1 cellular context compared by ENCODE assay signal in genomic region chr1:71046891-71047634, GRCh38.
TF ChIP-seq lines count a peak whose summit lies in the region.

No MANE protein-coding gene starts in this region.

TF ChIP-seq in WTC11, 78 proteins besides CTCF, POLR2A, EP300 and RAD21 (continued from another document and continues in another):
- TF ChIP-seq SOX15 (CRISPR knock-in tag; IDR thresholded peaks at IDR 0.05) (no peak), USF1 (CRISPR knock-in tag; IDR thresholded peaks at IDR 0.05) (no peak), ZBTB21 (CRISPR knock-in tag; IDR thresholded peaks at IDR 0.05; ENCODE audit: borderline replicate concordance) (no peak), ZNF121 (CRISPR knock-in tag; IDR thresholded peaks at IDR 0.05) (no peak), GABPB1 (CRISPR knock-in tag; IDR thresholded peaks at IDR 0.05) (no peak), CREB1 (CRISPR knock-in tag; IDR thresholded peaks at IDR 0.05) (no peak), GRHL2 (CRISPR knock-in tag; IDR thresholded peaks at IDR 0.05; ENCODE audit: insufficient replicate concordance, severe bottlenecking) (no peak), ZNF232 (CRISPR knock-in tag; IDR thresholded peaks at IDR 0.05) (peak; percentile 19; the same call in 1 of the 2 replicates), GTF2I (CRISPR knock-in tag; conservative IDR thresholded peaks at IDR 0.05) (no peak), ZNF396 (CRISPR knock-in tag; IDR thresholded peaks at IDR 0.05; ENCODE audit: borderline replicate concordance) (no peak), ATF6 (CRISPR knock-in tag; IDR thresholded peaks at IDR 0.05) (no peak), RORB (CRISPR knock-in tag; IDR thresholded peaks at IDR 0.05) (no peak), ZNF219 (CRISPR knock-in tag; IDR thresholded peaks at IDR 0.05; ENCODE audit: borderline replicate concordance) (0 out of 2 replicates have a peak, but pooled peaks have one; percentile 71), MAX (CRISPR knock-in tag; IDR thresholded peaks at IDR 0.05) (peak; percentile 89), TEAD4 (CRISPR knock-in tag; IDR thresholded peaks at IDR 0.05) (no peak), SMAD3 (CRISPR knock-in tag; IDR thresholded peaks at IDR 0.05; ENCODE audit: borderline replicate concordance) (no peak), KAT7 (CRISPR knock-in tag; IDR thresholded peaks at IDR 0.05; ENCODE audit: borderline replicate concordance) (no peak), ZNF423 (CRISPR knock-in tag; IDR thresholded peaks at IDR 0.05) (0 out of 2 replicates have a peak, but pooled peaks have one; percentile 11), MXD4 (CRISPR knock-in tag; IDR thresholded peaks at IDR 0.05; ENCODE audit: borderline replicate concordance) (no peak), NR3C1 (CRISPR knock-in tag; conservative IDR thresholded peaks at IDR 0.05; ENCODE audit: low read depth) (no peak), AR (CRISPR knock-in tag; IDR thresholded peaks at IDR 0.05) (no peak), JUN (CRISPR knock-in tag; IDR thresholded peaks at IDR 0.05) (peak; percentile 40; the same call in 1 of the 2 replicates), SMAD4 (CRISPR knock-in tag; IDR thresholded peaks at IDR 0.05) (no peak), ETV6 (CRISPR knock-in tag; IDR thresholded peaks at IDR 0.05) (no peak), TEAD1 (CRISPR knock-in tag; IDR thresholded peaks at IDR 0.05) (peak; percentile 12; the same call in 1 of the 2 replicates), NFE2L1 (CRISPR knock-in tag; IDR thresholded peaks at IDR 0.05) (peak; percentile 78; the same call in 1 of the 2 replicates), ZNF317 (CRISPR knock-in tag; IDR thresholded peaks at IDR 0.05; ENCODE audit: borderline replicate concordance, low read depth) (no peak), FOXP4 (CRISPR knock-in tag; IDR thresholded peaks at IDR 0.05) (peak; percentile 25; the same call in 1 of the 2 replicates)
- TF ChIP-seq, protein P1, sequence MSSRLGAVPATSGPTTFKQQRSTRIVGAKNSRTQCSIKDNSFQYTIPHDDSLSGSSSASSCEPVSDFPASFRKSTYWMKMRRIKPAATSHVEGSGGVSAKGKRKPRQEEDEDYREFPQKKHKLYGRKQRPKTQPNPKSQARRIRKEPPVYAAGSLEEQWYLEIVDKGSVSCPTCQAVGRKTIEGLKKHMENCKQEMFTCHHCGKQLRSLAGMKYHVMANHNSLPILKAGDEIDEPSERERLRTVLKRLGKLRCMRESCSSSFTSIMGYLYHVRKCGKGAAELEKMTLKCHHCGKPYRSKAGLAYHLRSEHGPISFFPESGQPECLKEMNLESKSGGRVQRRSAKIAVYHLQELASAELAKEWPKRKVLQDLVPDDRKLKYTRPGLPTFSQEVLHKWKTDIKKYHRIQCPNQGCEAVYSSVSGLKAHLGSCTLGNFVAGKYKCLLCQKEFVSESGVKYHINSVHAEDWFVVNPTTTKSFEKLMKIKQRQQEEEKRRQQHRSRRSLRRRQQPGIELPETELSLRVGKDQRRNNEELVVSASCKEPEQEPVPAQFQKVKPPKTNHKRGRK (CRISPR knock-in tag; IDR thresholded peaks at IDR 0.05; ENCODE audit: borderline replicate concordance): no peak
- TF ChIP-seq, protein P2, sequence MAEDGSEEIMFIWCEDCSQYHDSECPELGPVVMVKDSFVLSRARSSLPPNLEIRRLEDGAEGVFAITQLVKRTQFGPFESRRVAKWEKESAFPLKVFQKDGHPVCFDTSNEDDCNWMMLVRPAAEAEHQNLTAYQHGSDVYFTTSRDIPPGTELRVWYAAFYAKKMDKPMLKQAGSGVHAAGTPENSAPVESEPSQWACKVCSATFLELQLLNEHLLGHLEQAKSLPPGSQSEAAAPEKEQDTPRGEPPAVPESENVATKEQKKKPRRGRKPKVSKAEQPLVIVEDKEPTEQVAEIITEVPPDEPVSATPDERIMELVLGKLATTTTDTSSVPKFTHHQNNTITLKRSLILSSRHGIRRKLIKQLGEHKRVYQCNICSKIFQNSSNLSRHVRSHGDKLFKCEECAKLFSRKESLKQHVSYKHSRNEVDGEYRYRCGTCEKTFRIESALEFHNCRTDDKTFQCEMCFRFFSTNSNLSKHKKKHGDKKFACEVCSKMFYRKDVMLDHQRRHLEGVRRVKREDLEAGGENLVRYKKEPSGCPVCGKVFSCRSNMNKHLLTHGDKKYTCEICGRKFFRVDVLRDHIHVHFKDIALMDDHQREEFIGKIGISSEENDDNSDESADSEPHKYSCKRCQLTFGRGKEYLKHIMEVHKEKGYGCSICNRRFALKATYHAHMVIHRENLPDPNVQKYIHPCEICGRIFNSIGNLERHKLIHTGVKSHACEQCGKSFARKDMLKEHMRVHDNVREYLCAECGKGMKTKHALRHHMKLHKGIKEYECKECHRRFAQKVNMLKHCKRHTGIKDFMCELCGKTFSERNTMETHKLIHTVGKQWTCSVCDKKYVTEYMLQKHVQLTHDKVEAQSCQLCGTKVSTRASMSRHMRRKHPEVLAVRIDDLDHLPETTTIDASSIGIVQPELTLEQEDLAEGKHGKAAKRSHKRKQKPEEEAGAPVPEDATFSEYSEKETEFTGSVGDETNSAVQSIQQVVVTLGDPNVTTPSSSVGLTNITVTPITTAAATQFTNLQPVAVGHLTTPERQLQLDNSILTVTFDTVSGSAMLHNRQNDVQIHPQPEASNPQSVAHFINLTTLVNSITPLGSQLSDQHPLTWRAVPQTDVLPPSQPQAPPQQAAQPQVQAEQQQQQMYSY (CRISPR knock-in tag; IDR thresholded peaks at IDR 0.05): no peak
- TF ChIP-seq, protein P3, sequence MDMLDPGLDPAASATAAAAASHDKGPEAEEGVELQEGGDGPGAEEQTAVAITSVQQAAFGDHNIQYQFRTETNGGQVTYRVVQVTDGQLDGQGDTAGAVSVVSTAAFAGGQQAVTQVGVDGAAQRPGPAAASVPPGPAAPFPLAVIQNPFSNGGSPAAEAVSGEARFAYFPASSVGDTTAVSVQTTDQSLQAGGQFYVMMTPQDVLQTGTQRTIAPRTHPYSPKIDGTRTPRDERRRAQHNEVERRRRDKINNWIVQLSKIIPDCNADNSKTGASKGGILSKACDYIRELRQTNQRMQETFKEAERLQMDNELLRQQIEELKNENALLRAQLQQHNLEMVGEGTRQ (CRISPR knock-in tag; IDR thresholded peaks at IDR 0.05): no peak
- TF ChIP-seq, protein P4, sequence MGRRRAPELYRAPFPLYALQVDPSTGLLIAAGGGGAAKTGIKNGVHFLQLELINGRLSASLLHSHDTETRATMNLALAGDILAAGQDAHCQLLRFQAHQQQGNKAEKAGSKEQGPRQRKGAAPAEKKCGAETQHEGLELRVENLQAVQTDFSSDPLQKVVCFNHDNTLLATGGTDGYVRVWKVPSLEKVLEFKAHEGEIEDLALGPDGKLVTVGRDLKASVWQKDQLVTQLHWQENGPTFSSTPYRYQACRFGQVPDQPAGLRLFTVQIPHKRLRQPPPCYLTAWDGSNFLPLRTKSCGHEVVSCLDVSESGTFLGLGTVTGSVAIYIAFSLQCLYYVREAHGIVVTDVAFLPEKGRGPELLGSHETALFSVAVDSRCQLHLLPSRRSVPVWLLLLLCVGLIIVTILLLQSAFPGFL (CRISPR knock-in tag; IDR thresholded peaks at IDR 0.05; ENCODE audit: borderline replicate concordance): no peak
- TF ChIP-seq, protein P5, sequence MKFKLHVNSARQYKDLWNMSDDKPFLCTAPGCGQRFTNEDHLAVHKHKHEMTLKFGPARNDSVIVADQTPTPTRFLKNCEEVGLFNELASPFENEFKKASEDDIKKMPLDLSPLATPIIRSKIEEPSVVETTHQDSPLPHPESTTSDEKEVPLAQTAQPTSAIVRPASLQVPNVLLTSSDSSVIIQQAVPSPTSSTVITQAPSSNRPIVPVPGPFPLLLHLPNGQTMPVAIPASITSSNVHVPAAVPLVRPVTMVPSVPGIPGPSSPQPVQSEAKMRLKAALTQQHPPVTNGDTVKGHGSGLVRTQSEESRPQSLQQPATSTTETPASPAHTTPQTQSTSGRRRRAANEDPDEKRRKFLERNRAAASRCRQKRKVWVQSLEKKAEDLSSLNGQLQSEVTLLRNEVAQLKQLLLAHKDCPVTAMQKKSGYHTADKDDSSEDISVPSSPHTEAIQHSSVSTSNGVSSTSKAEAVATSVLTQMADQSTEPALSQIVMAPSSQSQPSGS (CRISPR knock-in tag; IDR thresholded peaks at IDR 0.05; ENCODE audit: borderline replicate concordance, low read depth): no peak
- TF ChIP-seq, protein P6, sequence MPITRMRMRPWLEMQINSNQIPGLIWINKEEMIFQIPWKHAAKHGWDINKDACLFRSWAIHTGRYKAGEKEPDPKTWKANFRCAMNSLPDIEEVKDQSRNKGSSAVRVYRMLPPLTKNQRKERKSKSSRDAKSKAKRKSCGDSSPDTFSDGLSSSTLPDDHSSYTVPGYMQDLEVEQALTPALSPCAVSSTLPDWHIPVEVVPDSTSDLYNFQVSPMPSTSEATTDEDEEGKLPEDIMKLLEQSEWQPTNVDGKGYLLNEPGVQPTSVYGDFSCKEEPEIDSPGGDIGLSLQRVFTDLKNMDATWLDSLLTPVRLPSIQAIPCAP (CRISPR knock-in tag; IDR thresholded peaks at IDR 0.05): no peak
- TF ChIP-seq, protein P7, sequence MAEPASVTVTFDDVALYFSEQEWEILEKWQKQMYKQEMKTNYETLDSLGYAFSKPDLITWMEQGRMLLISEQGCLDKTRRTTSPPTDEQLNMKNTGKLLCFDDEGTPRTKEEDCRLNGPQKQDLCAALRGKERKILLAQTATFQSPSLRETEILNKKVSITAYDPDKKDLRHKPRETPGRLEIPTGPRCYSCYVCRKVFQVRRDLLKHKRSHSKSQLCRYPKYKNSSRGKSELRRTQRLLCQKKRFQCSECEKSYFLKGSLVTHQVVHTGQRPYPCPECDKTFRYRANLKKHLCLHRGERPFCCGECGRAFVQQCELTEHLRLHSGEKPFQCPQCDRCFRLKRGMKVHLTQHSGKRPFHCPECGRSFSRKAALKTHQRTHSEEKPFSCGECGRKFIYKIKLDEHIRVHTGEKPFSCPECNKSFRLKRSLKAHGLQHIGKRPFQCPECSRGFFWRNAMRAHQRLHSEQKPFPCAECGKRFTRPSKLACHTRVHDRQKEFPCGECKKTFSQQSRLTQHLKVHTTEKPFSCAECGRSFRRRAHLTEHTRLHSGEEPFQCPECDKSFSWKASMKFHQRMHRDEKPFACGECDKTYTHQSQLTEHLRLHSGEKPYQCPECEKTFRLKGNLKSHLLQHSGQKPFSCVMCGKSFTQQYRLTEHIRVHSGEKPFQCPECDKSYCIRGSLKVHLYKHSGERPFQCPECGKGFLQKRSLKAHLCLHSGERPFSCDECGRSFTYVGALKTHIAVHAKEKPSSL (CRISPR knock-in tag; conservative IDR thresholded peaks at IDR 0.05): no peak
- TF ChIP-seq, protein P8, sequence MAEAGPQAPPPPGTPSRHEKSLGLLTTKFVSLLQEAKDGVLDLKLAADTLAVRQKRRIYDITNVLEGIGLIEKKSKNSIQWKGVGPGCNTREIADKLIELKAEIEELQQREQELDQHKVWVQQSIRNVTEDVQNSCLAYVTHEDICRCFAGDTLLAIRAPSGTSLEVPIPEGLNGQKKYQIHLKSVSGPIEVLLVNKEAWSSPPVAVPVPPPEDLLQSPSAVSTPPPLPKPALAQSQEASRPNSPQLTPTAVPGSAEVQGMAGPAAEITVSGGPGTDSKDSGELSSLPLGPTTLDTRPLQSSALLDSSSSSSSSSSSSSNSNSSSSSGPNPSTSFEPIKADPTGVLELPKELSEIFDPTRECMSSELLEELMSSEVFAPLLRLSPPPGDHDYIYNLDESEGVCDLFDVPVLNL (CRISPR knock-in tag; IDR thresholded peaks at IDR 0.05; ENCODE audit: borderline replicate concordance, low read depth): no peak
